Comparison of ENCODE assay signal across 8 cellular contexts in the genomic region with DNA sequence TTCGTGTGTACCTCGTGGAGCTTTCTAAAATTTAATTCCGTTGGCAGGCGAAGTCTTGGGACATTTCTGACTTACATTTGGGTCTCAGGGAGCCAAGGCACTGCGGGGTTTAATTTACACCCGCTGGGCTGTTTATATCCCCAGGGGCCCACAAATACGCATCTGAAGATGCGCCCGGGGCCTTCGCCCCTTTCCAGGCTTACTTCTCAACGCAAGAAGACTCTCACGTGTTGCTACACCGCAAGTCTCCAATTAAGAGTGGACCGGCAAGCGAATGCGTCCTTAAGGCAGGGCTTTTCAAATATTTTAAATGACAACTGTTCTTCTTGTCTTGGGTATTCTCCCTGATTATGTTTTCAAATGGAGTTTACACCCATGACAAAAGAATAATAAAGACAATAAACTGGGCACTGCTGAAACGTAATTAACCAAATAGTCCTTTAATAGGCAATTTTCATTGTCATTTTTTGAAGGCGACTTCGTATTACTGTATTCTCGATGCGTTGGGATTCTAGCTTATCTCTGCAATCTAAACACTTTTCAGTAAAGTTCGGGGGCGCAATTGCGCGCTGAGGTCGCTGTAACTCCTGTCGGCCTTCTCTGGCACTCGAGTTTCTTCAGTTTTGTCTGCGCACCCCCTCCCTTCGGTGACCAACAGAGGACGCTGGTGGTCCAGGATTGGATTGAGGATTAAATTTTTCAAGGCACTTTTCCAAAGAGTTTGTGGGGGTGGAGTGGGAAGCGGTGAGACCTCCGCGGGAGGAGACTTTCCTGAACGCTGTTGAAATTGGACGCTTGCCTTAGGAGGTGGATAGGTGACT. TPM values are rescaled to one million over a fixed set of nuclear protein-coding genes. Genes with fewer than 3 reads are reported as not detected.
A peak's percentile ranks its signal among the peaks of the same experiment; 100 is the strongest.
DNase-seq lines count a peak whose midpoint lies in the region; ATAC-seq and FAIRE-seq lines count a peak whose summit lies in the region.

No MANE protein-coding gene starts in this region.

- H3K36me3 Mint-ChIP-seq in activated CD4-positive, alpha-beta T cell treated with anti-CD3 and anti-CD28 coated beads for 36 hours (ENCODE audit: low read depth) = no peaks in the 10 kb centered on the region

- H3K27me3 Mint-ChIP-seq in activated CD4-positive, alpha-beta T cell treated with anti-CD3 and anti-CD28 coated beads for 36 hours = peaks cover 61% of the 10 kb centered on the region

- H3K9me3 ChIP-seq in iPS-18a (ENCODE audit: control insufficient read depth, low read depth, low read length) = no peaks in the 10 kb centered on the region
- no peaks in the 10 kb centered on the region for H3K9me3 ChIP-seq in small intestine (ENCODE audit: control insufficient read depth, low read depth)

- no peak overlapping the region for H3K4me3 Mint-ChIP-seq in activated CD4-positive, alpha-beta T cell treated with anti-CD3 and anti-CD28 coated beads for 36 hours

- H3K27me3 ChIP-seq in iPS-18a (ENCODE audit: control insufficient read depth, insufficient read depth, low read length) (peaks cover 61% of the 10 kb centered on the region), small intestine (ENCODE audit: control insufficient read depth in 2 of 2, insufficient read depth in 2 of 2, low read length in 2 of 2) (peaks cover 9 to 10% of the 10 kb centered on the region in 2 donors)

- FAIRE-seq in small intestine (lab: Jason Lieb, UNC) = no peak

- no peaks in the 10 kb centered on the region for H3K9me3 Mint-ChIP-seq in activated CD4-positive, alpha-beta T cell treated with anti-CD3 and anti-CD28 coated beads for 36 hours (ENCODE audit: low read depth)

- DNase-seq in activated CD4-positive, alpha-beta T cell treated with anti-CD3 and anti-CD28 coated beads for 36 hours = peak; percentile 49
- no peak for DNase-seq in activated CD4-positive, alpha-beta T cell treated with anti-CD3 and anti-CD28 coated beads for 4 hours
- peak; percentile 73 for DNase-seq in NCI-H1105 treated with DMSO at 0.1 percent for 48 hours (lab: John Stamatoyannopoulos, UW)
- peak; percentile 89 for DNase-seq in astrocyte of the hippocampus (ENCODE audit: low read depth, low spot score)
- peak; percentile 24 for DNase-seq in small intestine
- no peak for DNase-seq in GM19240 (ENCODE audit: insufficient read length, low spot score)
- DNase-seq in NCI-H510A (lab: John Stamatoyannopoulos, UW) = no peak

- POLR2A ChIA-PET in activated CD4-positive, alpha-beta T cell treated with anti-CD3 and anti-CD28 coated beads for 36 hours (lab: Charles Lee) = no interaction called here

- CTCF ChIA-PET in activated CD4-positive, alpha-beta T cell treated with anti-CD3 and anti-CD28 coated beads for 36 hours (lab: Charles Lee) = interaction anchor here (0.7 to 2.1 kb wide), 9 partner anchors 10 to 1169 kb away, joined by 3 to 9 read pairs (median 3); no protein-coding TSS in a partner anchor

- no peaks in the 10 kb centered on the region for H3K36me3 ChIP-seq in iPS-18a (ENCODE audit: control insufficient read depth, low read depth, low read length)
- H3K36me3 ChIP-seq in small intestine (ENCODE audit: control insufficient read depth in 2 of 2, insufficient read depth in 2 of 2, low read length in 2 of 2) = no peaks in the 10 kb centered on the region

- intact Hi-C loops in activated CD4-positive, alpha-beta T cell treated with anti-CD3 and anti-CD28 coated beads for 36 hours (cut with DNase I, micrococcal nuclease) = loop anchor here in 1 of 2 experiments (2.0 kb wide), 2 partner anchors 1259 to 1333 kb away; no protein-coding TSS in a partner anchor

- H3K27ac Mint-ChIP-seq in activated CD4-positive, alpha-beta T cell treated with anti-CD3 and anti-CD28 coated beads for 36 hours = no peak overlapping the region

- 5 to 7% (median 6%) methylated on average over 36 of the region's 36 CpGs for WGBS in small intestine, 3 donors

- H3K4me3 ChIP-seq in iPS-18a (ENCODE audit: low read length) (peak overlapping the region; percentile 66), small intestine (ENCODE audit: low read depth in 1 of 2, low read length in 2 of 2) (no peak overlapping the region)

- H3K9ac ChIP-seq in iPS-18a (ENCODE audit: low read length) = peak overlapping the region; percentile 29

- H3K27ac ChIP-seq in iPS-18a (ENCODE audit: low read length) (no peak overlapping the region), small intestine (ENCODE audit: low read depth in 1 of 2, low read length in 1 of 2) (no peak overlapping the region)

- H3K4me1 ChIP-seq in iPS-18a (ENCODE audit: control insufficient read depth, low read depth, low read length) = peaks cover 23% of the 10 kb centered on the region
- no peaks in the 10 kb centered on the region for H3K4me1 ChIP-seq in small intestine (ENCODE audit: control insufficient read depth in 2 of 2, insufficient read depth in 1 of 2, low read depth in 1 of 2, low read length in 1 of 2)

- H3K4me1 Mint-ChIP-seq in activated CD4-positive, alpha-beta T cell treated with anti-CD3 and anti-CD28 coated beads for 36 hours = peaks cover 17% of the 10 kb centered on the region

- ATAC-seq in activated CD4-positive, alpha-beta T cell treated with anti-CD3 and anti-CD28 coated beads for 36 hours = no peak

RNA-seq across cellular contexts. Expression of gene IGFBP3, which starts 0.8 kb away (rescaled TPM):
- under 1 TPM; 0.12 to 0.23 TPM for total RNA-seq in activated CD4-positive, alpha-beta T cell treated with anti-CD3 and anti-CD28 coated beads for 36 hours
- 10 to 100 TPM in 1 of 3 donors, 1 to 10 TPM in 2; 1.6 to 92.1 (median 7.0) TPM for polyA plus RNA-seq in small intestine

RNA-seq across cellular contexts. Expression of gene IGFBP1, which starts 33.6 kb away (rescaled TPM):
- not detected for total RNA-seq in activated CD4-positive, alpha-beta T cell treated with anti-CD3 and anti-CD28 coated beads for 36 hours
- not detected for polyA plus RNA-seq in small intestine

RNA-seq across cellular contexts. Expression of gene CCDC201, which starts 49.0 kb away (rescaled TPM):
- not detected for total RNA-seq in activated CD4-positive, alpha-beta T cell treated with anti-CD3 and anti-CD28 coated beads for 36 hours
- polyA plus RNA-seq in small intestine = not detected

Comparison
In these comparisons a context has a peak if more than half of its experiments do, and no peak if none do; other contexts are left out.
1. DNase-seq: peak in activated CD4-positive, alpha-beta T cell treated with anti-CD3 and anti-CD28 coated beads for 36 hours (single experiment), NCI-H1105 treated with DMSO at 0.1 percent for 48 hours (single experiment), astrocyte of the hippocampus (single experiment) and small intestine (single experiment); none in activated CD4-positive, alpha-beta T cell treated with anti-CD3 and anti-CD28 coated beads for 4 hours (0 of 2), GM19240 (single experiment) and NCI-H510A (single experiment).